Comparison of ENCODE assay signal across 1 cellular context in genomic region chr17:79839363-79840203, GRCh38.
TF ChIP-seq lines count a peak whose summit lies in the region.

Gene CBX4 (minus strand): TSS chr17:79839440. CDS start chr17:79839251, 189 bp downstream.

TF ChIP-seq in K562, 482 proteins besides CTCF, POLR2A, EP300 and RAD21 (continued from another document and continues in another):
- TF ChIP-seq LCOR (CRISPR knock-in tag; IDR thresholded peaks at IDR 0.05) (no peak), UBTF (IDR thresholded peaks at IDR 0.05; ENCODE audit: borderline replicate concordance in 1 of 2, low read depth in 2 of 2, low read length in 2 of 2) (peak in 1 of 2 experiments; percentile 65; a peak in 1 of 4 replicates), NCOA6 (IDR thresholded peaks at IDR 0.05) (no peak), GABPA (tag; conservative IDR thresholded peaks at IDR 0.05; ENCODE audit: low read depth) (peak; percentile 64), BCL6 (CRISPR knock-in tag; IDR thresholded peaks at IDR 0.05) (no peak), IFI16 (CRISPR knock-in tag; IDR thresholded peaks at IDR 0.05) (no peak), ARHGAP35 (IDR thresholded peaks at IDR 0.05; ENCODE audit: partially characterized antibody) (no peak), ZNF57 (CRISPR knock-in tag; IDR thresholded peaks at IDR 0.05) (no peak), MBD2 (IDR thresholded peaks at IDR 0.05; ENCODE audit: borderline replicate concordance, low read depth) (peak; percentile 16; the same call in 1 of the 2 replicates), PRMT5 (CRISPR knock-in tag; IDR thresholded peaks at IDR 0.05) (no peak), JUND (IDR thresholded peaks at IDR 0.05; ENCODE audit: borderline replicate concordance, low read depth, low read length) (peak; percentile 92), JUND (tag; IDR thresholded peaks at IDR 0.05; ENCODE audit: borderline replicate concordance, low read depth, low read length) (peak; percentile 80; the same call in 2 of the 3 replicates), ZNF24 (IDR thresholded peaks at IDR 0.05) (peak; percentile 82), RCOR1 (IDR thresholded peaks at IDR 0.05; ENCODE audit: borderline replicate concordance in 1 of 2, low read depth in 2 of 2, low read length in 2 of 2) (peak in 1 of 2 experiments; percentile 84; a peak in 2 of 4 replicates), SMARCC2 (IDR thresholded peaks at IDR 0.05; ENCODE audit: low read depth) (peak; percentile 85; the same call in 1 of the 2 replicates), CHD2 (IDR thresholded peaks at IDR 0.05; ENCODE audit: low read depth, low read length) (no peak), TAF9B (IDR thresholded peaks at IDR 0.05; ENCODE audit: partially characterized antibody) (no peak), ZNF551 (CRISPR knock-in tag; IDR thresholded peaks at IDR 0.05) (no peak), PBX2 (CRISPR knock-in tag; IDR thresholded peaks at IDR 0.05; ENCODE audit: low read depth) (no peak), PBX2 (tag; conservative IDR thresholded peaks at IDR 0.05; ENCODE audit: low read depth) (no peak), ZZZ3 (IDR thresholded peaks at IDR 0.05) (no peak), DACH1 (IDR thresholded peaks at IDR 0.05; ENCODE audit: partially characterized antibody) (peak; percentile 69), MAX (CRISPR knock-in tag; IDR thresholded peaks at IDR 0.05) (peak; percentile 80), ZNF695 (CRISPR knock-in tag; IDR thresholded peaks at IDR 0.05) (no peak), MYC (IDR thresholded peaks at IDR 0.05; ENCODE audit: low read depth, low read length) (peak; percentile 93), MYC (CRISPR knock-in tag; IDR thresholded peaks at IDR 0.05; ENCODE audit: borderline replicate concordance, low read depth) (no peak), SAFB2 (IDR thresholded peaks at IDR 0.05; ENCODE audit: borderline replicate concordance, low read depth, low read length, severe bottlenecking) (no peak), EHMT2 (IDR thresholded peaks at IDR 0.05) (no peak), PML (IDR thresholded peaks at IDR 0.05; ENCODE audit: low read length) (no peak), TCFL5 (CRISPR knock-in tag; conservative IDR thresholded peaks at IDR 0.05) (no peak), ZBTB17 (CRISPR knock-in tag; IDR thresholded peaks at IDR 0.05) (peak; percentile 76; the same call in 1 of the 2 replicates), ZNF277 (CRISPR knock-in tag; IDR thresholded peaks at IDR 0.05; ENCODE audit: borderline replicate concordance) (no peak), ILF3 (IDR thresholded peaks at IDR 0.05; ENCODE audit: borderline replicate concordance) (no peak), KLF10 (CRISPR knock-in tag; IDR thresholded peaks at IDR 0.05) (no peak), ETV5 (CRISPR knock-in tag; IDR thresholded peaks at IDR 0.05; ENCODE audit: low read depth) (peak; percentile 85), ZNF766 (CRISPR knock-in tag; conservative IDR thresholded peaks at IDR 0.05) (0 out of 2 replicates have a peak, but pooled peaks have one; percentile 75), ELF1 (tag; IDR thresholded peaks at IDR 0.05) (peak; percentile 74), FOXM1 (IDR thresholded peaks at IDR 0.05; ENCODE audit: low read depth) (0 out of 2 replicates have a peak, but pooled peaks have one; percentile 24), FOXM1 (CRISPR knock-in tag; IDR thresholded peaks at IDR 0.05; ENCODE audit: low read depth) (0 out of 2 replicates have a peak, but pooled peaks have one; percentile 26), ZBTB26 (CRISPR knock-in tag; IDR thresholded peaks at IDR 0.05) (no peak), ZNF398 (CRISPR knock-in tag; IDR thresholded peaks at IDR 0.05) (no peak), ZNF217 (CRISPR knock-in tag; IDR thresholded peaks at IDR 0.05) (no peak), PHB (CRISPR knock-in tag; IDR thresholded peaks at IDR 0.05) (0 out of 2 replicates have a peak, but pooled peaks have one; percentile 61), ZNF589 (CRISPR knock-in tag; IDR thresholded peaks at IDR 0.05; ENCODE audit: low read depth) (no peak; the same call in none of the 2 replicates), SMAD3 (CRISPR knock-in tag; conservative IDR thresholded peaks at IDR 0.05) (peak; percentile 73; the same call in 1 of the 2 replicates), THRB (CRISPR knock-in tag; conservative IDR thresholded peaks at IDR 0.05) (no peak), E4F1 (CRISPR knock-in tag; IDR thresholded peaks at IDR 0.05; ENCODE audit: borderline replicate concordance) (no peak), RAD51 (IDR thresholded peaks at IDR 0.05; ENCODE audit: borderline replicate concordance, low read depth) (no peak), FOXK2 (conservative IDR thresholded peaks at IDR 0.05 in 1 of 2, IDR thresholded peaks at IDR 0.05 in 1 of 2; ENCODE audit: low read depth in 2 of 2) (0 out of 4 replicates have a peak, but pooled peaks of 1 of the 2 experiments have one; percentile 11), ZNF780A (CRISPR knock-in tag; IDR thresholded peaks at IDR 0.05) (no peak), NUFIP1 (IDR thresholded peaks at IDR 0.05; ENCODE audit: partially characterized antibody) (peak; percentile 66), HMBOX1 (IDR thresholded peaks at IDR 0.05) (no peak), BHLHE40 (IDR thresholded peaks at IDR 0.05; ENCODE audit: low read length) (peak; percentile 82), HIVEP1 (CRISPR knock-in tag; IDR thresholded peaks at IDR 0.05) (no peak), ZNF586 (CRISPR knock-in tag; conservative IDR thresholded peaks at IDR 0.05) (peak; percentile 99), FUS (optimal IDR thresholded peaks at IDR 0.05; ENCODE audit: low read depth, low read length) (peak; percentile 61), ETS2 (tag; IDR thresholded peaks at IDR 0.05; ENCODE audit: borderline replicate concordance, poor library complexity, severe bottlenecking) (peak; percentile 48), EZH2 (IDR thresholded peaks at IDR 0.05; ENCODE audit: borderline replicate concordance, low read depth, low read length) (no peak), IRF2 (CRISPR knock-in tag; IDR thresholded peaks at IDR 0.05) (no peak), NONO (IDR thresholded peaks at IDR 0.05; ENCODE audit: low read depth in 2 of 2, low read length in 1 of 2) (peak; percentile 73 to 86), ZC3H11A (IDR thresholded peaks at IDR 0.05; ENCODE audit: low read depth, low read length) (no peak), KHSRP (IDR thresholded peaks at IDR 0.05) (no peak)
